ENCODE assay signal across 1 cellular context in the genomic region with DNA sequence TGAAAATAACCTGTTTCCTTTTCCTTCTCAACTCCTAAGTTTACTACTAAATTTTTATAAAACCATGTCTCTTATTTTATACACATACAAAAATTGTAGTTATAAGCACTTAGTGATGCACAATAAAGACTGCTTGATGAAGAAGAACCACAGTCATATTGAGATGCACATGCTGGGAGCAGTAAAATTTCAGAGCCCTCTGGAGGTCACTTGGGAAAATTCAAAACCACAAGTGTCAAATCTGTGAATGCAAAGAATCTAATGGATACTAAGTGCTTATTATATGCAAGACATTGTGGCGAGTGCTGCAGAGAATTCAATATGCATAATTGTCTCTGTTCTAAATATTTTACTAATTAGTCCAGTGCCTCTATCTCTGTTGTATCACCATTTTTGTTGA.
TF ChIP-seq lines count a peak whose summit lies in the region.

No MANE protein-coding gene starts in this region.

TF ChIP-seq in HEK293T, 16 proteins besides CTCF, POLR2A, EP300 and RAD21 (continued from another document):
- TF ChIP-seq CTBP1 (IDR thresholded peaks at IDR 0.05; ENCODE audit: borderline replicate concordance), result no peak
- no peak for TF ChIP-seq FOXM1 (IDR thresholded peaks at IDR 0.05; ENCODE audit: borderline replicate concordance)
- no peak for TF ChIP-seq HDGF (IDR thresholded peaks at IDR 0.05; ENCODE audit: borderline replicate concordance)
- no peak for TF ChIP-seq BHLHE40 (IDR thresholded peaks at IDR 0.05; ENCODE audit: borderline replicate concordance)
- no peak for TF ChIP-seq ARNT (IDR thresholded peaks at IDR 0.05)
- TF ChIP-seq ZNF384 (IDR thresholded peaks at IDR 0.05), result no peak
- no peak for TF ChIP-seq SP1 (IDR thresholded peaks at IDR 0.05)
- TF ChIP-seq TARDBP (IDR thresholded peaks at IDR 0.05), result no peak
- no peak for TF ChIP-seq LEF1 (IDR thresholded peaks at IDR 0.05; ENCODE audit: borderline replicate concordance)
- no peak for TF ChIP-seq SUZ12 (IDR thresholded peaks at IDR 0.05)
- no peak for TF ChIP-seq L3MBTL2 (conservative IDR thresholded peaks at IDR 0.05)
- TF ChIP-seq ELF4 (IDR thresholded peaks at IDR 0.05), result no peak
- TF ChIP-seq NFRKB (IDR thresholded peaks at IDR 0.05), result no peak
- no peak for TF ChIP-seq FOXK2 (IDR thresholded peaks at IDR 0.05)
- no peak for TF ChIP-seq FOXA1 (IDR thresholded peaks at IDR 0.05)
